Comparison of ENCODE assay signal across 1 cellular context in genomic region chr10:74373059-74373458, GRCh38.
TF ChIP-seq lines count a peak whose summit lies in the region.

No MANE protein-coding gene starts in this region.

TF ChIP-seq in IMR-90, 13 proteins besides CTCF, POLR2A, EP300 and RAD21:
- TF ChIP-seq MAFK (IDR thresholded peaks at IDR 0.05; ENCODE audit: low read depth, low read length) (no peak), MAZ (IDR thresholded peaks at IDR 0.05; ENCODE audit: borderline replicate concordance, low read depth, low read length) (no peak), RFX5 (IDR thresholded peaks at IDR 0.05; ENCODE audit: low read depth, low read length) (no peak), RCOR1 (IDR thresholded peaks at IDR 0.05; ENCODE audit: insufficient replicate concordance, low read length) (no peak), NFE2L2 (IDR thresholded peaks at IDR 0.05; ENCODE audit: low read depth, low read length) (no peak), USF2 (IDR thresholded peaks at IDR 0.05; ENCODE audit: low read depth, low read length) (no peak), SMC3 (IDR thresholded peaks at IDR 0.05; ENCODE audit: low read depth, low read length) (no peak)
